1 cellular context compared by ENCODE assay signal in the genomic region with DNA sequence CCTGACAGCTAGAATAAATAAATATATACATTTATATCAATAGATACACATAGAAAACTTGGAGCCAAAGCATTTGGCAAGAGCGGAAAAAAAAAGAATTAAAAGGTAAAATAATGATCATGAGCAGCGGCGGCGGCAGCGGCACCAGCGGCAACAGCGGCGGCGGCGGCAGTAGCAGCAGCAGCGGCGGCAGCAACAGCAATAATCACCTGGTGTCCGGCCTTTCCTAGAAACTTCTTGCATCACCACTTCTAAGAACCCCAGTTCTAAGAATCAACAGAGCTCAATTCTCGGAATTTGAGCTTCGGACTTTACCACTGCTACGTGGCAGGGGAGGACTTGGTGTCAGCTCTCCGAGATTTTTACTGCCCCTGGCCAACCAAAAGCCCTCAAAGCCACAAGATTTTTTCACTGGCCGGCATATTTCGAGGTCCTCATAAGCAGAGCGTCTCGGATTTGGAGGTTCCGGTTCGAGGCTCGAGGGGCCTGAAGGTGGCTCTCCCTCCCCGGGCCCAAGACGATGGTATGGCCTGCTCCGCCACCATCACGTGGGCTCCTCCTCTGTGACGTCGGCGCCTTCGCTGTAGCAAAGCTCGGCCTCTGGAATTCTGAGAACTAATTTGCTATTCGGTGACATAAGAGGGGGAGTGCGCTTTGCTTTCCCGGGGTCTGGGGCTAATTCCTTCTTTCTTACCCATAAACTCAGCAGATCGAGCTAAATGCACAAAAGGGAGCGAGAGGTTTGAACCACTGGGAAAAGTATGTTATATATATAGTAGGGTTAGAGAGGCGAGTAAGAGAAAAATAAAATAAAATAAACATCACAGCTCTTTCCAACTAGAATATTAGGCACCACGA.
TF ChIP-seq lines count a peak whose summit lies in the region.

A gene (minus strand): TSS at position 268 of the 858 bp plus-strand sequence. CDS start 11,775 bp downstream, outside the sequence.

TF ChIP-seq in HepG2, 621 proteins besides CTCF, POLR2A, EP300 and RAD21 (continued from another document and continues in another):
- TF ChIP-seq THYN1 (CRISPR knock-in tag; IDR thresholded peaks at IDR 0.05; ENCODE audit: borderline replicate concordance, low read depth): no peak
- TF ChIP-seq ZNF788 (CRISPR knock-in tag; IDR thresholded peaks at IDR 0.05; ENCODE audit: borderline replicate concordance): no peak; the same call in 1 of the 2 replicates
- TF ChIP-seq SOX6 (IDR thresholded peaks at IDR 0.05): no peak
- peak; percentile 74 for TF ChIP-seq SOX6 (CRISPR knock-in tag; IDR thresholded peaks at IDR 0.05)
- TF ChIP-seq, protein P1, sequence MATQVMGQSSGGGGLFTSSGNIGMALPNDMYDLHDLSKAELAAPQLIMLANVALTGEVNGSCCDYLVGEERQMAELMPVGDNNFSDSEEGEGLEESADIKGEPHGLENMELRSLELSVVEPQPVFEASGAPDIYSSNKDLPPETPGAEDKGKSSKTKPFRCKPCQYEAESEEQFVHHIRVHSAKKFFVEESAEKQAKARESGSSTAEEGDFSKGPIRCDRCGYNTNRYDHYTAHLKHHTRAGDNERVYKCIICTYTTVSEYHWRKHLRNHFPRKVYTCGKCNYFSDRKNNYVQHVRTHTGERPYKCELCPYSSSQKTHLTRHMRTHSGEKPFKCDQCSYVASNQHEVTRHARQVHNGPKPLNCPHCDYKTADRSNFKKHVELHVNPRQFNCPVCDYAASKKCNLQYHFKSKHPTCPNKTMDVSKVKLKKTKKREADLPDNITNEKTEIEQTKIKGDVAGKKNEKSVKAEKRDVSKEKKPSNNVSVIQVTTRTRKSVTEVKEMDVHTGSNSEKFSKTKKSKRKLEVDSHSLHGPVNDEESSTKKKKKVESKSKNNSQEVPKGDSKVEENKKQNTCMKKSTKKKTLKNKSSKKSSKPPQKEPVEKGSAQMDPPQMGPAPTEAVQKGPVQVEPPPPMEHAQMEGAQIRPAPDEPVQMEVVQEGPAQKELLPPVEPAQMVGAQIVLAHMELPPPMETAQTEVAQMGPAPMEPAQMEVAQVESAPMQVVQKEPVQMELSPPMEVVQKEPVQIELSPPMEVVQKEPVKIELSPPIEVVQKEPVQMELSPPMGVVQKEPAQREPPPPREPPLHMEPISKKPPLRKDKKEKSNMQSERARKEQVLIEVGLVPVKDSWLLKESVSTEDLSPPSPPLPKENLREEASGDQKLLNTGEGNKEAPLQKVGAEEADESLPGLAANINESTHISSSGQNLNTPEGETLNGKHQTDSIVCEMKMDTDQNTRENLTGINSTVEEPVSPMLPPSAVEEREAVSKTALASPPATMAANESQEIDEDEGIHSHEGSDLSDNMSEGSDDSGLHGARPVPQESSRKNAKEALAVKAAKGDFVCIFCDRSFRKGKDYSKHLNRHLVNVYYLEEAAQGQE (IDR thresholded peaks at IDR 0.05; ENCODE audit: borderline replicate concordance in 1 of 2, low read depth in 1 of 2, low read length in 2 of 2): peak in 1 of 2 experiments; percentile 83; a peak in 2 of 4 replicates
- TF ChIP-seq ZSCAN29 (CRISPR knock-in tag; conservative IDR thresholded peaks at IDR 0.05): 0 out of 2 replicates have a peak, but pooled peaks have one; percentile 59
- peak; percentile 26; the same call in 1 of the 2 replicates for TF ChIP-seq ZNF343 (CRISPR knock-in tag; IDR thresholded peaks at IDR 0.05)
- TF ChIP-seq FOSL1 (CRISPR knock-in tag; IDR thresholded peaks at IDR 0.05; ENCODE audit: borderline replicate concordance): peak; percentile 34; the same call in 1 of the 2 replicates
- TF ChIP-seq SYNCRIP (IDR thresholded peaks at IDR 0.05; ENCODE audit: insufficient read depth, low read depth, low read length): no peak
- TF ChIP-seq KAT8 (CRISPR knock-in tag; IDR thresholded peaks at IDR 0.05): peak; percentile 74; the same call in 1 of the 2 replicates
- peak; percentile 0; the same call in 1 of the 2 replicates for TF ChIP-seq KAT7 (CRISPR knock-in tag; IDR thresholded peaks at IDR 0.05; ENCODE audit: borderline replicate concordance)
- 0 out of 2 replicates have a peak, but pooled peaks have one; percentile 16 for TF ChIP-seq RFXANK (CRISPR knock-in tag; IDR thresholded peaks at IDR 0.05)
- TF ChIP-seq ZNF296 (CRISPR knock-in tag; conservative IDR thresholded peaks at IDR 0.05): no peak
- TF ChIP-seq NFKB2 (CRISPR knock-in tag; IDR thresholded peaks at IDR 0.05; ENCODE audit: borderline replicate concordance): peak; percentile 85
- peak; percentile 86 for TF ChIP-seq ZNF605 (CRISPR knock-in tag; IDR thresholded peaks at IDR 0.05)
- TF ChIP-seq, protein P2, sequence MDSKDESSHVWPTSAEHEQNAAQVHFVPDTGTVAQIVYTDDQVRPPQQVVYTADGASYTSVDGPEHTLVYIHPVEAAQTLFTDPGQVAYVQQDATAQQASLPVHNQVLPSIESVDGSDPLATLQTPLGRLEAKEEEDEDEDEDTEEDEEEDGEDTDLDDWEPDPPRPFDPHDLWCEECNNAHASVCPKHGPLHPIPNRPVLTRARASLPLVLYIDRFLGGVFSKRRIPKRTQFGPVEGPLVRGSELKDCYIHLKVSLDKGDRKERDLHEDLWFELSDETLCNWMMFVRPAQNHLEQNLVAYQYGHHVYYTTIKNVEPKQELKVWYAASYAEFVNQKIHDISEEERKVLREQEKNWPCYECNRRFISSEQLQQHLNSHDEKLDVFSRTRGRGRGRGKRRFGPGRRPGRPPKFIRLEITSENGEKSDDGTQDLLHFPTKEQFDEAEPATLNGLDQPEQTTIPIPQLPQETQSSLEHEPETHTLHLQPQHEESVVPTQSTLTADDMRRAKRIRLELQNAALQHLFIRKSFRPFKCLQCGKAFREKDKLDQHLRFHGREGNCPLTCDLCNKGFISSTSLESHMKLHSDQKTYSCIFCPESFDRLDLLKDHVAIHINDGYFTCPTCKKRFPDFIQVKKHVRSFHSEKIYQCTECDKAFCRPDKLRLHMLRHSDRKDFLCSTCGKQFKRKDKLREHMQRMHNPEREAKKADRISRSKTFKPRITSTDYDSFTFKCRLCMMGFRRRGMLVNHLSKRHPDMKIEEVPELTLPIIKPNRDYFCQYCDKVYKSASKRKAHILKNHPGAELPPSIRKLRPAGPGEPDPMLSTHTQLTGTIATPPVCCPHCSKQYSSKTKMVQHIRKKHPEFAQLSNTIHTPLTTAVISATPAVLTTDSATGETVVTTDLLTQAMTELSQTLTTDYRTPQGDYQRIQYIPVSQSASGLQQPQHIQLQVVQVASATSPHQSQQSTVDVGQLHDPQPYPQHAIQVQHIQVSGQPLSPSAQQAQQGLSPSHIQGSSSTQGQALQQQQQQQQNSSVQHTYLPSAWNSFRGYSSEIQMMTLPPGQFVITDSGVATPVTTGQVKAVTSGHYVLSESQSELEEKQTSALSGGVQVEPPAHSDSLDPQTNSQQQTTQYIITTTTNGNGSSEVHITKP (CRISPR knock-in tag; IDR thresholded peaks at IDR 0.05; ENCODE audit: low read depth): peak; percentile 99
- TF ChIP-seq, protein P3, sequence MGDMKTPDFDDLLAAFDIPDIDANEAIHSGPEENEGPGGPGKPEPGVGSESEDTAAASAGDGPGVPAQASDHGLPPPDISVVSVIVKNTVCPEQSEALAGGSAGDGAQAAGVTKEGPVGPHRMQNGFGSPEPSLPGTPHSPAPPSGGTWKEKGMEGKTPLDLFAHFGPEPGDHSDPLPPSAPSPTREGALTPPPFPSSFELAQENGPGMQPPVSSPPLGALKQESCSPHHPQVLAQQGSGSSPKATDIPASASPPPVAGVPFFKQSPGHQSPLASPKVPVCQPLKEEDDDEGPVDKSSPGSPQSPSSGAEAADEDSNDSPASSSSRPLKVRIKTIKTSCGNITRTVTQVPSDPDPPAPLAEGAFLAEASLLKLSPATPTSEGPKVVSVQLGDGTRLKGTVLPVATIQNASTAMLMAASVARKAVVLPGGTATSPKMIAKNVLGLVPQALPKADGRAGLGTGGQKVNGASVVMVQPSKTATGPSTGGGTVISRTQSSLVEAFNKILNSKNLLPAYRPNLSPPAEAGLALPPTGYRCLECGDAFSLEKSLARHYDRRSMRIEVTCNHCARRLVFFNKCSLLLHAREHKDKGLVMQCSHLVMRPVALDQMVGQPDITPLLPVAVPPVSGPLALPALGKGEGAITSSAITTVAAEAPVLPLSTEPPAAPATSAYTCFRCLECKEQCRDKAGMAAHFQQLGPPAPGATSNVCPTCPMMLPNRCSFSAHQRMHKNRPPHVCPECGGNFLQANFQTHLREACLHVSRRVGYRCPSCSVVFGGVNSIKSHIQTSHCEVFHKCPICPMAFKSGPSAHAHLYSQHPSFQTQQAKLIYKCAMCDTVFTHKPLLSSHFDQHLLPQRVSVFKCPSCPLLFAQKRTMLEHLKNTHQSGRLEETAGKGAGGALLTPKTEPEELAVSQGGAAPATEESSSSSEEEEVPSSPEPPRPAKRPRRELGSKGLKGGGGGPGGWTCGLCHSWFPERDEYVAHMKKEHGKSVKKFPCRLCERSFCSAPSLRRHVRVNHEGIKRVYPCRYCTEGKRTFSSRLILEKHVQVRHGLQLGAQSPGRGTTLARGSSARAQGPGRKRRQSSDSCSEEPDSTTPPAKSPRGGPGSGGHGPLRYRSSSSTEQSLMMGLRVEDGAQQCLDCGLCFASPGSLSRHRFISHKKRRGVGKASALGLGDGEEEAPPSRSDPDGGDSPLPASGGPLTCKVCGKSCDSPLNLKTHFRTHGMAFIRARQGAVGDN (CRISPR knock-in tag; IDR thresholded peaks at IDR 0.05): peak; percentile 63
- TF ChIP-seq, protein P4, sequence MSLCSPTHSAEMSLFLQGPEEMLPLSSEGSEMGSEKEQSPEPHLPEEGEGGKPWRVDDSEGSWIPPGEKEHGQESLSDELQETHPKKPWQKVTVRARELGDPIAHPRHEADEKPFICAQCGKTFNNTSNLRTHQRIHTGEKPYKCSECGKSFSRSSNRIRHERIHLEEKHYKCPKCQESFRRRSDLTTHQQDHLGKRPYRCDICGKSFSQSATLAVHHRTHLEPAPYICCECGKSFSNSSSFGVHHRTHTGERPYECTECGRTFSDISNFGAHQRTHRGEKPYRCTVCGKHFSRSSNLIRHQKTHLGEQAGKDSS (CRISPR knock-in tag; IDR thresholded peaks at IDR 0.05; ENCODE audit: borderline replicate concordance, low read depth): 0 out of 2 replicates have a peak, but pooled peaks have one; percentile 18
- TF ChIP-seq, protein P5, sequence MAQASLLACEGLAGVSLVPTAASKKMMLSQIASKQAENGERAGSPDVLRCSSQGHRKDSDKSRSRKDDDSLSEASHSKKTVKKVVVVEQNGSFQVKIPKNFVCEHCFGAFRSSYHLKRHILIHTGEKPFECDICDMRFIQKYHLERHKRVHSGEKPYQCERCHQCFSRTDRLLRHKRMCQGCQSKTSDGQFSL (CRISPR knock-in tag; IDR thresholded peaks at IDR 0.05): peak; percentile 41; the same call in 1 of the 2 replicates
- TF ChIP-seq, protein P6, sequence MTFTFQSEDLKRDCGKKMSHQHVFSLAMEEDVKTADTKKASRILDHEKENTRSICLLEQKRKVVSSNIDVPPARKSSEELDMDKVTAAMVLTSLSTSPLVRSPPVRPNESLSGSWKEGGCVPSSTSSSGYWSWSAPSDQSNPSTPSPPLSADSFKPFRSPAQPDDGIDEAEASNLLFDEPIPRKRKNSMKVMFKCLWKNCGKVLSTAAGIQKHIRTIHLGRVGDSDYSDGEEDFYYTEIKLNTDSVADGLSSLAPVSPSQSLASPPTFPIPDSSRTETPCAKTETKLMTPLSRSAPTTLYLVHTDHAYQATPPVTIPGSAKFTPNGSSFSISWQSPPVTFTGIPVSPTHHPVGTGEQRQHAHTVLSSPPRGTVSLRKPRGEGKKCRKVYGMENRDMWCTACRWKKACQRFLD (CRISPR knock-in tag; IDR thresholded peaks at IDR 0.05; ENCODE audit: borderline replicate concordance): no peak
- TF ChIP-seq U2AF2 (IDR thresholded peaks at IDR 0.05; ENCODE audit: low read depth, low read length): no peak
- TF ChIP-seq ZNF558 (CRISPR knock-in tag; IDR thresholded peaks at IDR 0.05; ENCODE audit: borderline replicate concordance): no peak; the same call in 1 of the 2 replicates
- TF ChIP-seq SIX4 (CRISPR knock-in tag; IDR thresholded peaks at IDR 0.05): peak; percentile 60; the same call in 1 of the 2 replicates
- no peak for TF ChIP-seq TCF12 (IDR thresholded peaks at IDR 0.05)
- TF ChIP-seq TCF12 (CRISPR knock-in tag; IDR thresholded peaks at IDR 0.05): no peak
- peak; percentile 15; the same call in 1 of the 2 replicates for TF ChIP-seq SMC3 (IDR thresholded peaks at IDR 0.05; ENCODE audit: low read length)
- TF ChIP-seq, protein P7, sequence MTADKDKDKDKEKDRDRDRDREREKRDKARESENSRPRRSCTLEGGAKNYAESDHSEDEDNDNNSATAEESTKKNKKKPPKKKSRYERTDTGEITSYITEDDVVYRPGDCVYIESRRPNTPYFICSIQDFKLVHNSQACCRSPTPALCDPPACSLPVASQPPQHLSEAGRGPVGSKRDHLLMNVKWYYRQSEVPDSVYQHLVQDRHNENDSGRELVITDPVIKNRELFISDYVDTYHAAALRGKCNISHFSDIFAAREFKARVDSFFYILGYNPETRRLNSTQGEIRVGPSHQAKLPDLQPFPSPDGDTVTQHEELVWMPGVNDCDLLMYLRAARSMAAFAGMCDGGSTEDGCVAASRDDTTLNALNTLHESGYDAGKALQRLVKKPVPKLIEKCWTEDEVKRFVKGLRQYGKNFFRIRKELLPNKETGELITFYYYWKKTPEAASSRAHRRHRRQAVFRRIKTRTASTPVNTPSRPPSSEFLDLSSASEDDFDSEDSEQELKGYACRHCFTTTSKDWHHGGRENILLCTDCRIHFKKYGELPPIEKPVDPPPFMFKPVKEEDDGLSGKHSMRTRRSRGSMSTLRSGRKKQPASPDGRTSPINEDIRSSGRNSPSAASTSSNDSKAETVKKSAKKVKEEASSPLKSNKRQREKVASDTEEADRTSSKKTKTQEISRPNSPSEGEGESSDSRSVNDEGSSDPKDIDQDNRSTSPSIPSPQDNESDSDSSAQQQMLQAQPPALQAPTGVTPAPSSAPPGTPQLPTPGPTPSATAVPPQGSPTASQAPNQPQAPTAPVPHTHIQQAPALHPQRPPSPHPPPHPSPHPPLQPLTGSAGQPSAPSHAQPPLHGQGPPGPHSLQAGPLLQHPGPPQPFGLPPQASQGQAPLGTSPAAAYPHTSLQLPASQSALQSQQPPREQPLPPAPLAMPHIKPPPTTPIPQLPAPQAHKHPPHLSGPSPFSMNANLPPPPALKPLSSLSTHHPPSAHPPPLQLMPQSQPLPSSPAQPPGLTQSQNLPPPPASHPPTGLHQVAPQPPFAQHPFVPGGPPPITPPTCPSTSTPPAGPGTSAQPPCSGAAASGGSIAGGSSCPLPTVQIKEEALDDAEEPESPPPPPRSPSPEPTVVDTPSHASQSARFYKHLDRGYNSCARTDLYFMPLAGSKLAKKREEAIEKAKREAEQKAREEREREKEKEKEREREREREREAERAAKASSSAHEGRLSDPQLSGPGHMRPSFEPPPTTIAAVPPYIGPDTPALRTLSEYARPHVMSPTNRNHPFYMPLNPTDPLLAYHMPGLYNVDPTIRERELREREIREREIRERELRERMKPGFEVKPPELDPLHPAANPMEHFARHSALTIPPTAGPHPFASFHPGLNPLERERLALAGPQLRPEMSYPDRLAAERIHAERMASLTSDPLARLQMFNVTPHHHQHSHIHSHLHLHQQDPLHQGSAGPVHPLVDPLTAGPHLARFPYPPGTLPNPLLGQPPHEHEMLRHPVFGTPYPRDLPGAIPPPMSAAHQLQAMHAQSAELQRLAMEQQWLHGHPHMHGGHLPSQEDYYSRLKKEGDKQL (CRISPR knock-in tag; IDR thresholded peaks at IDR 0.05; ENCODE audit: low read depth): peak; percentile 51; the same call in 1 of the 2 replicates
- peak; percentile 93 for TF ChIP-seq CEBPG (CRISPR knock-in tag; IDR thresholded peaks at IDR 0.05)
- TF ChIP-seq, protein P8, sequence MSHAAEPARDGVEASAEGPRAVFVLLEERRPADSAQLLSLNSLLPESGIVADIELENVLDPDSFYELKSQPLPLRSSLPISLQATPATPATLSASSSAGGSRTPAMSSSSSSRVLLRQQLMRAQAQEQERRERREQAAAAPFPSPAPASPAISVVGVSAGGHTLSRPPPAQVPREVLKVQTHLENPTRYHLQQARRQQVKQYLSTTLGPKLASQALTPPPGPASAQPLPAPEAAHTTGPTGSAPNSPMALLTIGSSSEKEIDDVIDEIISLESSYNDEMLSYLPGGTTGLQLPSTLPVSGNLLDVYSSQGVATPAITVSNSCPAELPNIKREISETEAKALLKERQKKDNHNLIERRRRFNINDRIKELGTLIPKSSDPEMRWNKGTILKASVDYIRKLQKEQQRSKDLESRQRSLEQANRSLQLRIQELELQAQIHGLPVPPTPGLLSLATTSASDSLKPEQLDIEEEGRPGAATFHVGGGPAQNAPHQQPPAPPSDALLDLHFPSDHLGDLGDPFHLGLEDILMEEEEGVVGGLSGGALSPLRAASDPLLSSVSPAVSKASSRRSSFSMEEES (CRISPR knock-in tag; IDR thresholded peaks at IDR 0.05): peak; percentile 88
